ENCODE assay signal across 17 cellular contexts in genomic region chr17:1746975-1747543, GRCh38. TPM values are rescaled to one million over a fixed set of nuclear protein-coding genes. Genes with fewer than 3 reads are reported as not detected.
DNase-seq lines count a peak whose midpoint lies in the region; ATAC-seq and TF ChIP-seq lines count a peak whose summit lies in the region.
"Had no signal": no experiment of that assay in that cellular context is flagged by ENCODE, and none has a peak within 500 bp of the region (broad histone marks: within the 10 kb centered on the region; RNA-seq: fewer than 3 reads in every experiment).

No MANE protein-coding gene starts in this region.

- no peaks in the 10 kb centered on the region for H3K36me3 ChIP-seq in endodermal cell (ENCODE audit: control insufficient read depth, insufficient read depth, low read length)
- peaks cover 0 to 13% (median 8%) of the 10 kb centered on the region in 4 donors for H3K36me3 ChIP-seq in liver (ENCODE audit: control insufficient read depth in 4 of 4, insufficient read depth in 3 of 4, low read depth in 1 of 4, low read length in 3 of 4)
- no peaks in the 10 kb centered on the region for H3K36me3 ChIP-seq in testis (ENCODE audit: low read depth, missing control alignments)
- H3K36me3 ChIP-seq in spleen, result no peaks in the 10 kb centered on the region
- H3K36me3 ChIP-seq: thoracic aorta had no signal

- H3K4me1 Mint-ChIP-seq in endodermal cell, result peaks cover 2% of the 10 kb centered on the region

- H3K4me1 ChIP-seq in endodermal cell (ENCODE audit: control insufficient read depth, insufficient read depth, low read length) (no peaks in the 10 kb centered on the region), liver (ENCODE audit: control insufficient read depth in 4 of 4, insufficient read depth in 4 of 4, low read length in 3 of 4) (peaks cover 13 to 61% (median 44%) of the 10 kb centered on the region in 4 donors), testis (peaks cover 56% of the 10 kb centered on the region), spleen (peaks cover 0 to 31% (median 10%) of the 10 kb centered on the region in 6 donors)

- TF ChIP-seq POLR2A in testis (IDR thresholded peaks at IDR 0.05), result no peak
- no peak for TF ChIP-seq POLR2A in spleen (IDR thresholded peaks at IDR 0.05)

- H3K36me3 Mint-ChIP-seq in endodermal cell (ENCODE audit: low read depth), result no peaks in the 10 kb centered on the region

- no peaks in the 10 kb centered on the region for H3K27me3 ChIP-seq in endodermal cell (ENCODE audit: control insufficient read depth, insufficient read depth, low read length, poor library complexity, severe bottlenecking)
- H3K27me3 ChIP-seq in liver (ENCODE audit: control insufficient read depth in 4 of 4, insufficient read depth in 4 of 4, low read length in 3 of 4), result no peaks in the 10 kb centered on the region
- no peaks in the 10 kb centered on the region for H3K27me3 ChIP-seq in testis
- no peaks in the 10 kb centered on the region for H3K27me3 ChIP-seq in spleen (replicated peaks in 1 of 7)

- H3K9me3 ChIP-seq in endodermal cell (ENCODE audit: control insufficient read depth, low read length) (no peaks in the 10 kb centered on the region), liver (ENCODE audit: control insufficient read depth in 4 of 4, low read length in 3 of 4) (no peaks in the 10 kb centered on the region), testis (no peaks in the 10 kb centered on the region), spleen (no peaks in the 10 kb centered on the region)
- H3K9me3 ChIP-seq: thoracic aorta had no signal

- H3K27me3 Mint-ChIP-seq in endodermal cell (ENCODE audit: insufficient read depth), result peaks cover 1% of the 10 kb centered on the region
- H3K27me3 Mint-ChIP-seq: activated CD8-positive, alpha-beta T cell treated with anti-CD3 and anti-CD28 coated beads for 36 hours had no signal

- H3K27ac ChIP-seq in endodermal cell (ENCODE audit: low read depth, low read length), result no peak overlapping the region
- peak overlapping the region; percentile 75 to 78 for H3K27ac ChIP-seq in liver (ENCODE audit: low read depth in 1 of 2, low read length in 2 of 2)
- peak overlapping the region; percentile 86 to 89 for H3K27ac ChIP-seq in testis
- H3K27ac ChIP-seq in spleen, result peak overlapping the region in 4 of 8 donors; percentile 46 to 73 (median 60)
- H3K27ac ChIP-seq: thoracic aorta had no signal

- peak; percentile 37 to 38 for TF ChIP-seq RAD21 in liver (IDR thresholded peaks at IDR 0.05)

- TF ChIP-seq CTCF in endodermal cell (conservative IDR thresholded peaks at IDR 0.05), result no peak
- no peak for TF ChIP-seq CTCF in liver (IDR thresholded peaks at IDR 0.05; ENCODE audit: low read depth, low read length, missing input control)
- TF ChIP-seq CTCF in testis (IDR thresholded peaks at IDR 0.05), result peak in 1 of 3 experiments; percentile 21
- no peak for TF ChIP-seq CTCF in spleen (IDR thresholded peaks at IDR 0.05 in 8 of 11, conservative IDR thresholded peaks at IDR 0.05 in 3 of 11)

- WGBS in endodermal cell (ENCODE audit: insufficient coverage in 1 of 2, insufficient read length in 1 of 2), 2 experiments, result 86 to 92% methylated on average over 9 to 22 of the region's 22 CpGs
- 35% methylated on average over 22 of the region's 22 CpGs for WGBS in liver
- 60 to 72% methylated on average over 21 to 22 of the region's 22 CpGs for WGBS in testis, 2 donors
- WGBS in spleen, 5 donors, result 72 to 91% (median 83%) methylated on average over 13 to 22 of the region's 22 CpGs

- H3K9ac ChIP-seq in endodermal cell (ENCODE audit: extremely low read depth, low read length, poor library complexity, severe bottlenecking) (no peak overlapping the region), liver (ENCODE audit: low read depth in 1 of 2, low read length in 2 of 2) (no peak overlapping the region)

- no peak overlapping the region for H3K4me3 Mint-ChIP-seq in endodermal cell
- H3K4me3 Mint-ChIP-seq: activated CD8-positive, alpha-beta T cell treated with anti-CD3 and anti-CD28 coated beads for 36 hours; HFFc6 had no signal

- peaks cover 2% of the 10 kb centered on the region for H3K9me3 Mint-ChIP-seq in endodermal cell
- H3K9me3 Mint-ChIP-seq: activated CD8-positive, alpha-beta T cell treated with anti-CD3 and anti-CD28 coated beads for 36 hours had no signal

- ATAC-seq in GM21423 (IDR thresholded peaks at IDR 0.05; ENCODE audit: unreplicated experiment) (no peak), HG03139 (IDR thresholded peaks at IDR 0.05; ENCODE audit: unreplicated experiment) (no peak)
- ATAC-seq: activated CD8-positive, alpha-beta T cell treated with anti-CD3 and anti-CD28 coated beads for 36 hours had no signal

- no peak overlapping the region for H3K27ac Mint-ChIP-seq in endodermal cell
- H3K27ac Mint-ChIP-seq: activated CD8-positive, alpha-beta T cell treated with anti-CD3 and anti-CD28 coated beads for 36 hours; HFFc6 had no signal

- H3K4me3 ChIP-seq in endodermal cell (ENCODE audit: low read length), result no peak overlapping the region
- H3K4me3 ChIP-seq in liver (ENCODE audit: low read depth in 1 of 3, low read length in 3 of 3), result peak overlapping the region in 1 of 3 donors; percentile 15
- H3K4me3 ChIP-seq in testis, result no peak overlapping the region
- H3K4me3 ChIP-seq in spleen, result no peak overlapping the region
- H3K4me3 ChIP-seq: thoracic aorta had no signal

- intact Hi-C loops in testis (cut with DNase I; ENCODE audit: low total_unique reads) (no loop called here), spleen (cut with DNase I; ENCODE audit: low total_unique reads) (no loop called here)

- peak in 2 of 3 experiments; percentile 5 to 13 for DNase-seq in NCI-H1417 (lab: John Stamatoyannopoulos, UW)
- DNase-seq in NCI-H1417 treated with DMSO at 0.1 percent for 48 hours (lab: John Stamatoyannopoulos, UW), result no peak
- peak; percentile 82 for DNase-seq in endodermal cell
- peak; percentile 91 for DNase-seq in testis
- DNase-seq in spleen, result no peak
- DNase-seq: activated CD8-positive, alpha-beta T cell treated with anti-CD3 and anti-CD28 coated beads for 36 hours; activated naive CD4-positive, alpha-beta T cell treated with Interleukin-2 at 50 U/mL for 16 hours; Calu3; HFFc6; KG1; NCI-H187; T-helper 2 cell had no signal

TF ChIP-seq in liver, 16 proteins besides CTCF, POLR2A, EP300 and RAD21 (continues in another document):
- TF ChIP-seq SP1 (IDR thresholded peaks at IDR 0.05) (peak; percentile 98), RXRA (IDR thresholded peaks at IDR 0.05) (peak; percentile 92 to 94), REST (IDR thresholded peaks at IDR 0.05) (peak; percentile 85), YY1 (IDR thresholded peaks at IDR 0.05) (peak; percentile 75), FOXA1 (IDR thresholded peaks at IDR 0.05) (peak; percentile 66)

RNA-seq across cellular contexts. Expression of gene SERPINF2, which starts 4.4 kb away (rescaled TPM):
- 1 to 10 TPM in 1 of 2 donors, under 1 TPM in 1; 0.86 to 1.8 TPM for total RNA-seq in endodermal cell
- polyA plus RNA-seq in endodermal cell (2013, experiment 1 of 2), result 0.50 TPM
- polyA plus RNA-seq in endodermal cell (2013, experiment 2 of 2), result 0.41 TPM
- total RNA-seq in liver, result 100 to 1,000 TPM; 582 to 768 TPM
- polyA plus RNA-seq in liver, result 1,000 to 10,000 TPM in 1 of 2 donors, 100 to 1,000 TPM in 1; 477 to 1,248 TPM
- 10 to 100 TPM; 31.7 to 41.9 TPM for total RNA-seq in testis
- polyA plus RNA-seq in testis (ENCODE audit: insufficient read depth, low read depth, low replicate concordance), result 15.3 TPM
- total RNA-seq in spleen, result 1 to 10 TPM; 1.6 to 7.9 (median 5.0) TPM
- 1 to 10 TPM; 3.5 to 7.0 (median 4.9) TPM for polyA plus RNA-seq in spleen
- total RNA-seq: HFFc6 had no signal

RNA-seq across cellular contexts. Expression of gene SERPINF1, which starts 14.8 kb away (rescaled TPM):
- total RNA-seq in endodermal cell (10 to 100 TPM; 39.7 to 64.1 TPM), liver (1,000 to 10,000 TPM in 1 of 2 donors, 100 to 1,000 TPM in 1; 319 to 1,105 TPM), testis (1,000 to 10,000 TPM; 1,211 to 2,317 TPM), spleen (100 to 1,000 TPM in 5 of 7 donors, 10 to 100 TPM in 2; 79.8 to 361 (median 192) TPM)
- 36.7 TPM for polyA plus RNA-seq in endodermal cell (2013, experiment 1 of 2)
- 33.9 TPM for polyA plus RNA-seq in endodermal cell (2013, experiment 2 of 2)
- polyA plus RNA-seq in liver (100 to 1,000 TPM; 742 to 798 TPM), testis (ENCODE audit: insufficient read depth, low read depth, low replicate concordance) (828 TPM), spleen (100 to 1,000 TPM in 1 of 3 donors, 10 to 100 TPM in 2; 53.5 to 132 (median 99.5) TPM)
- total RNA-seq: Calu3, OCI-LY7 had no signal

RNA-seq across cellular contexts. Expression of gene WDR81, which starts 22.6 kb away (rescaled TPM):
- 10 to 100 TPM; 13.4 to 17.9 TPM for total RNA-seq in endodermal cell
- polyA plus RNA-seq in endodermal cell (2013, experiment 1 of 2), result 8.0 TPM
- polyA plus RNA-seq in endodermal cell (2013, experiment 2 of 2), result 6.0 TPM
- 10 to 100 TPM; 39.2 to 41.8 TPM for total RNA-seq in liver
- 10 to 100 TPM; 12.3 to 26.8 TPM for polyA plus RNA-seq in liver
- total RNA-seq in testis, result 10 to 100 TPM; 58.4 to 71.4 TPM
- 16.9 TPM for polyA plus RNA-seq in testis (ENCODE audit: insufficient read depth, low read depth, low replicate concordance)
- 10 to 100 TPM; 38.2 to 74.7 (median 54.7) TPM for total RNA-seq in spleen
- polyA plus RNA-seq in spleen, result 10 to 100 TPM; 16.2 to 41.3 (median 29.3) TPM

RNA-seq across cellular contexts. Expression of gene TLCD2, which starts 36.9 kb away (rescaled TPM):
- total RNA-seq in endodermal cell, result 1 to 10 TPM in 1 of 2 donors, under 1 TPM in 1; 0.84 to 1.8 TPM
- 0.93 TPM for polyA plus RNA-seq in endodermal cell (2013, experiment 1 of 2)
- polyA plus RNA-seq in endodermal cell (2013, experiment 2 of 2), result 0.99 TPM
- total RNA-seq in liver, result 1 to 10 TPM; 1.2 to 7.3 TPM
- 1 to 10 TPM; 2.6 to 4.3 TPM for polyA plus RNA-seq in liver
- 1 to 10 TPM; 1.2 to 2.0 TPM for total RNA-seq in testis
- 1.1 TPM for polyA plus RNA-seq in testis (ENCODE audit: insufficient read depth, low read depth, low replicate concordance)
- total RNA-seq in spleen, result 1 to 10 TPM; 1.7 to 5.4 (median 3.1) TPM
- under 1 TPM; 0.26 to 0.67 (median 0.28) TPM for polyA plus RNA-seq in spleen
- total RNA-seq: OCI-LY7 had no signal

Comparison
In these comparisons a context has a peak if more than half of its experiments do, and no peak if none do; other contexts are left out.
1. DNase-seq: peak in NCI-H1417 (2 of 3), endodermal cell (single experiment) and testis (single experiment); none in NCI-H1417 treated with DMSO at 0.1 percent for 48 hours (single experiment) and spleen (single experiment).
2. RNA of gene SERPINF2, which starts 4.4 kb away (total RNA-seq): 582 to 768 TPM in liver; 31.7 to 41.9 TPM in testis, 1.6 to 7.9 TPM in spleen and 0.86 to 1.8 TPM in endodermal cell; every median in the first group is over 10 times any median in the second.